Comparison of ENCODE assay signal across 1 cellular context in the genomic region with DNA sequence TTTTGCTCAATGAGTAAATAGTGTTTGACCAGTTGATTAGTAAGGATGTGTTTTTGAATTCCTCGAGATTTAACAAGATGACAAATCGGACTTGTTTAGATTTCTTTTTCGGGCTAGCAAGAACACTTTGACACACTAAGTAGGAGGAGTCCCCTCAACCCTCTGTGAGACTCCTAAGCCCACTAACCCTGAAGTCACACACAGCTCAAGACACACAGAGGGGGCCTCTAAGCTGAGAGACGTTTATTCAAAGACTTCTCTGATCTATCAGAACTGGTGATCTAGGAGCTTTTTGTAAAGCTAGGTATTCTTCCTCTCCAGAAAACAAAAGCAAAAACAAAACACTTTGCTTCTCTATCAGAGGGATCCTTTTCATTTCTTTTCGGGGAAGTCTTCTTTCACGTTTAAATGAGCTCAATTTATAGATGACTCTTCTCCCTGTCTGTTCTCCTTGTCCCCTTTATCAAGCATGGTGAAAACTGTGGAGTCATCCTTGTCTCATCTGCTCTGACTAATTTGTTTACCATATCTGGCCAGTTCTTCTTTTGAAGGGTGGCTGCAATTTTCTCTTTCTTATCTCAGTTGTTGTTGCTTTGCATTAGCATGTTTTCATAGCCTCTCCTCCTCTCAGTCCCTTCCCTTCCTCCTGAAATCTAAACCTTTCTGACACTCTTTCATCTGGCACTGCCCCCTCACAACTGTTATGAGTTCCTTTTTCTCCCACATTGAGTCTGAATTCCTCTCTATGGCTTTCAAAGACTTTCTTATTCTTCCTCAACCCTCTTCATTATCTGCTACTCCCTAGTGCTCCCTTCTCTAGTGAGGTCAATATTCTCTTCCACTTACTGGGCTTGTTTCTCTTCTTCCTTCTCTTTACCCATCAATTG.
A peak's percentile ranks its signal among the peaks of the same experiment; 100 is the strongest.
TF ChIP-seq lines count a peak whose summit lies in the region.

No MANE protein-coding gene starts in this region.

TF ChIP-seq in K562, 482 proteins besides CTCF, POLR2A, EP300 and RAD21 (continued from another document and continues in another):
- TF ChIP-seq ZBTB2 (IDR thresholded peaks at IDR 0.05) (peak; percentile 85), ZBTB5 (IDR thresholded peaks at IDR 0.05) (peak; percentile 11; the same call in 1 of the 2 replicates), CEBPG (CRISPR knock-in tag; IDR thresholded peaks at IDR 0.05) (no peak), CEBPG (tag; conservative IDR thresholded peaks at IDR 0.05 in 1 of 2, IDR thresholded peaks at IDR 0.05 in 1 of 2) (no peak; a peak in 1 of 4 replicates), ZNF668 (CRISPR knock-in tag; IDR thresholded peaks at IDR 0.05) (no peak), NBN (IDR thresholded peaks at IDR 0.05; ENCODE audit: low read depth) (peak; percentile 94; the same call in 1 of the 2 replicates), CLOCK (CRISPR knock-in tag; IDR thresholded peaks at IDR 0.05; ENCODE audit: borderline replicate concordance) (no peak), FOXK2 (conservative IDR thresholded peaks at IDR 0.05 in 1 of 2, IDR thresholded peaks at IDR 0.05 in 1 of 2; ENCODE audit: low read depth in 2 of 2) (peak; percentile 98 to 99), CC2D1A (IDR thresholded peaks at IDR 0.05) (0 out of 2 replicates have a peak, but pooled peaks have one; percentile 58), PYGO2 (tag; IDR thresholded peaks at IDR 0.05) (peak; percentile 41; the same call in 1 of the 2 replicates), MAFG (tag; conservative IDR thresholded peaks at IDR 0.05) (peak; percentile 100), ZNF175 (CRISPR knock-in tag; IDR thresholded peaks at IDR 0.05; ENCODE audit: low read depth) (no peak), GTF2E2 (tag; IDR thresholded peaks at IDR 0.05) (0 out of 2 replicates have a peak, but pooled peaks have one; percentile 55), ZFX (CRISPR knock-in tag; IDR thresholded peaks at IDR 0.05) (0 out of 2 replicates have a peak, but pooled peaks have one; percentile 30), STAT5A (IDR thresholded peaks at IDR 0.05; ENCODE audit: borderline replicate concordance, low read length) (0 out of 2 replicates have a peak, but pooled peaks have one; percentile 3), SRF (CRISPR knock-in tag; IDR thresholded peaks at IDR 0.05) (peak in 1 of 2 experiments; percentile 98; a peak in 3 of 4 replicates), SREBF2 (CRISPR knock-in tag; IDR thresholded peaks at IDR 0.05) (no peak), NCOA1 (IDR thresholded peaks at IDR 0.05; ENCODE audit: low read depth) (peak; percentile 84; the same call in 1 of the 2 replicates), NONO (IDR thresholded peaks at IDR 0.05; ENCODE audit: low read depth in 2 of 2, low read length in 1 of 2) (0 out of 4 replicates have a peak, but pooled peaks of 1 of the 2 experiments have one; percentile 13), MLLT1 (IDR thresholded peaks at IDR 0.05) (peak; percentile 79 to 82; a peak in 3 of 4 replicates), NCOA6 (IDR thresholded peaks at IDR 0.05) (peak; percentile 54; the same call in 1 of the 2 replicates), LCOR (CRISPR knock-in tag; IDR thresholded peaks at IDR 0.05) (0 out of 2 replicates have a peak, but pooled peaks have one; percentile 56), ELF2 (CRISPR knock-in tag; IDR thresholded peaks at IDR 0.05) (no peak), EWSR1 (IDR thresholded peaks at IDR 0.05; ENCODE audit: borderline replicate concordance, low read depth, partially characterized antibody) (no peak), DPF2 (IDR thresholded peaks at IDR 0.05) (peak; percentile 99), TEAD2 (tag; IDR thresholded peaks at IDR 0.05) (0 out of 2 replicates have a peak, but pooled peaks have one; percentile 16), SPI1 (IDR thresholded peaks at IDR 0.05; ENCODE audit: borderline replicate concordance, low read depth, low read length) (peak; percentile 92)
- TF ChIP-seq, protein P1, sequence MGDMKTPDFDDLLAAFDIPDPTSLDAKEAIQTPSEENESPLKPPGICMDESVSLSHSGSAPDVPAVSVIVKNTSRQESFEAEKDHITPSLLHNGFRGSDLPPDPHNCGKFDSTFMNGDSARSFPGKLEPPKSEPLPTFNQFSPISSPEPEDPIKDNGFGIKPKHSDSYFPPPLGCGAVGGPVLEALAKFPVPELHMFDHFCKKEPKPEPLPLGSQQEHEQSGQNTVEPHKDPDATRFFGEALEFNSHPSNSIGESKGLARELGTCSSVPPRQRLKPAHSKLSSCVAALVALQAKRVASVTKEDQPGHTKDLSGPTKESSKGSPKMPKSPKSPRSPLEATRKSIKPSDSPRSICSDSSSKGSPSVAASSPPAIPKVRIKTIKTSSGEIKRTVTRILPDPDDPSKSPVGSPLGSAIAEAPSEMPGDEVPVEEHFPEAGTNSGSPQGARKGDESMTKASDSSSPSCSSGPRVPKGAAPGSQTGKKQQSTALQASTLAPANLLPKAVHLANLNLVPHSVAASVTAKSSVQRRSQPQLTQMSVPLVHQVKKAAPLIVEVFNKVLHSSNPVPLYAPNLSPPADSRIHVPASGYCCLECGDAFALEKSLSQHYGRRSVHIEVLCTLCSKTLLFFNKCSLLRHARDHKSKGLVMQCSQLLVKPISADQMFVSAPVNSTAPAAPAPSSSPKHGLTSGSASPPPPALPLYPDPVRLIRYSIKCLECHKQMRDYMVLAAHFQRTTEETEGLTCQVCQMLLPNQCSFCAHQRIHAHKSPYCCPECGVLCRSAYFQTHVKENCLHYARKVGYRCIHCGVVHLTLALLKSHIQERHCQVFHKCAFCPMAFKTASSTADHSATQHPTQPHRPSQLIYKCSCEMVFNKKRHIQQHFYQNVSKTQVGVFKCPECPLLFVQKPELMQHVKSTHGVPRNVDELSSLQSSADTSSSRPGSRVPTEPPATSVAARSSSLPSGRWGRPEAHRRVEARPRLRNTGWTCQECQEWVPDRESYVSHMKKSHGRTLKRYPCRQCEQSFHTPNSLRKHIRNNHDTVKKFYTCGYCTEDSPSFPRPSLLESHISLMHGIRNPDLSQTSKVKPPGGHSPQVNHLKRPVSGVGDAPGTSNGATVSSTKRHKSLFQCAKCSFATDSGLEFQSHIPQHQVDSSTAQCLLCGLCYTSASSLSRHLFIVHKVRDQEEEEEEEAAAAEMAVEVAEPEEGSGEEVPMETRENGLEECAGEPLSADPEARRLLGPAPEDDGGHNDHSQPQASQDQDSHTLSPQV (IDR thresholded peaks at IDR 0.05), result peak; percentile 79; the same call in 1 of the 2 replicates
- TF ChIP-seq, protein P2, sequence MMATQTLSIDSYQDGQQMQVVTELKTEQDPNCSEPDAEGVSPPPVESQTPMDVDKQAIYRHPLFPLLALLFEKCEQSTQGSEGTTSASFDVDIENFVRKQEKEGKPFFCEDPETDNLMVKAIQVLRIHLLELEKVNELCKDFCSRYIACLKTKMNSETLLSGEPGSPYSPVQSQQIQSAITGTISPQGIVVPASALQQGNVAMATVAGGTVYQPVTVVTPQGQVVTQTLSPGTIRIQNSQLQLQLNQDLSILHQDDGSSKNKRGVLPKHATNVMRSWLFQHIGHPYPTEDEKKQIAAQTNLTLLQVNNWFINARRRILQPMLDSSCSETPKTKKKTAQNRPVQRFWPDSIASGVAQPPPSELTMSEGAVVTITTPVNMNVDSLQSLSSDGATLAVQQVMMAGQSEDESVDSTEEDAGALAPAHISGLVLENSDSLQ (IDR thresholded peaks at IDR 0.05), result peak; percentile 81
- TF ChIP-seq, protein P3, sequence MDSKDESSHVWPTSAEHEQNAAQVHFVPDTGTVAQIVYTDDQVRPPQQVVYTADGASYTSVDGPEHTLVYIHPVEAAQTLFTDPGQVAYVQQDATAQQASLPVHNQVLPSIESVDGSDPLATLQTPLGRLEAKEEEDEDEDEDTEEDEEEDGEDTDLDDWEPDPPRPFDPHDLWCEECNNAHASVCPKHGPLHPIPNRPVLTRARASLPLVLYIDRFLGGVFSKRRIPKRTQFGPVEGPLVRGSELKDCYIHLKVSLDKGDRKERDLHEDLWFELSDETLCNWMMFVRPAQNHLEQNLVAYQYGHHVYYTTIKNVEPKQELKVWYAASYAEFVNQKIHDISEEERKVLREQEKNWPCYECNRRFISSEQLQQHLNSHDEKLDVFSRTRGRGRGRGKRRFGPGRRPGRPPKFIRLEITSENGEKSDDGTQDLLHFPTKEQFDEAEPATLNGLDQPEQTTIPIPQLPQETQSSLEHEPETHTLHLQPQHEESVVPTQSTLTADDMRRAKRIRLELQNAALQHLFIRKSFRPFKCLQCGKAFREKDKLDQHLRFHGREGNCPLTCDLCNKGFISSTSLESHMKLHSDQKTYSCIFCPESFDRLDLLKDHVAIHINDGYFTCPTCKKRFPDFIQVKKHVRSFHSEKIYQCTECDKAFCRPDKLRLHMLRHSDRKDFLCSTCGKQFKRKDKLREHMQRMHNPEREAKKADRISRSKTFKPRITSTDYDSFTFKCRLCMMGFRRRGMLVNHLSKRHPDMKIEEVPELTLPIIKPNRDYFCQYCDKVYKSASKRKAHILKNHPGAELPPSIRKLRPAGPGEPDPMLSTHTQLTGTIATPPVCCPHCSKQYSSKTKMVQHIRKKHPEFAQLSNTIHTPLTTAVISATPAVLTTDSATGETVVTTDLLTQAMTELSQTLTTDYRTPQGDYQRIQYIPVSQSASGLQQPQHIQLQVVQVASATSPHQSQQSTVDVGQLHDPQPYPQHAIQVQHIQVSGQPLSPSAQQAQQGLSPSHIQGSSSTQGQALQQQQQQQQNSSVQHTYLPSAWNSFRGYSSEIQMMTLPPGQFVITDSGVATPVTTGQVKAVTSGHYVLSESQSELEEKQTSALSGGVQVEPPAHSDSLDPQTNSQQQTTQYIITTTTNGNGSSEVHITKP (IDR thresholded peaks at IDR 0.05; ENCODE audit: partially characterized antibody), result peak; percentile 75
- TF ChIP-seq, protein P4, sequence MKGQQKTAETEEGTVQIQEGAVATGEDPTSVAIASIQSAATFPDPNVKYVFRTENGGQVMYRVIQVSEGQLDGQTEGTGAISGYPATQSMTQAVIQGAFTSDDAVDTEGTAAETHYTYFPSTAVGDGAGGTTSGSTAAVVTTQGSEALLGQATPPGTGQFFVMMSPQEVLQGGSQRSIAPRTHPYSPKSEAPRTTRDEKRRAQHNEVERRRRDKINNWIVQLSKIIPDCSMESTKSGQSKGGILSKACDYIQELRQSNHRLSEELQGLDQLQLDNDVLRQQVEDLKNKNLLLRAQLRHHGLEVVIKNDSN (CRISPR knock-in tag; IDR thresholded peaks at IDR 0.05), result no peak
- TF ChIP-seq, protein P5, sequence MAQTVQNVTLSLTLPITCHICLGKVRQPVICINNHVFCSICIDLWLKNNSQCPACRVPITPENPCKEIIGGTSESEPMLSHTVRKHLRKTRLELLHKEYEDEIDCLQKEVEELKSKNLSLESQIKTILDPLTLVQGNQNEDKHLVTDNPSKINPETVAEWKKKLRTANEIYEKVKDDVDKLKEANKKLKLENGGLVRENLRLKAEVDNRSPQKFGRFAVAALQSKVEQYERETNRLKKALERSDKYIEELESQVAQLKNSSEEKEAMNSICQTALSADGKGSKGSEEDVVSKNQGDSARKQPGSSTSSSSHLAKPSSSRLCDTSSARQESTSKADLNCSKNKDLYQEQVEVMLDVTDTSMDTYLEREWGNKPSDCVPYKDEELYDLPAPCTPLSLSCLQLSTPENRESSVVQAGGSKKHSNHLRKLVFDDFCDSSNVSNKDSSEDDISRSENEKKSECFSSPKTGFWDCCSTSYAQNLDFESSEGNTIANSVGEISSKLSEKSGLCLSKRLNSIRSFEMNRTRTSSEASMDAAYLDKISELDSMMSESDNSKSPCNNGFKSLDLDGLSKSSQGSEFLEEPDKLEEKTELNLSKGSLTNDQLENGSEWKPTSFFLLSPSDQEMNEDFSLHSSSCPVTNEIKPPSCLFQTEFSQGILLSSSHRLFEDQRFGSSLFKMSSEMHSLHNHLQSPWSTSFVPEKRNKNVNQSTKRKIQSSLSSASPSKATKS (CRISPR knock-in tag; IDR thresholded peaks at IDR 0.05), result no peak
